ENCODE assay signal across 20 cellular contexts in genomic region chr14:94089479-94089878, GRCh38. TPM values are rescaled to one million over a fixed set of nuclear protein-coding genes. Genes with fewer than 3 reads are reported as not detected.
DNase-seq lines count a peak whose midpoint lies in the region; ATAC-seq, FAIRE-seq and TF ChIP-seq lines count a peak whose summit lies in the region.
"Had no signal": no experiment of that assay in that cellular context is flagged by ENCODE, and none has a peak within 500 bp of the region (broad histone marks: within the 10 kb centered on the region; RNA-seq: fewer than 3 reads in every experiment).

No MANE protein-coding gene starts in this region.

- H3K27me3 ChIP-seq in RWPE2 (ENCODE audit: insufficient read depth, poor library complexity, severe bottlenecking) = no peaks in the 10 kb centered on the region
- H3K27me3 ChIP-seq in spleen (replicated peaks in 1 of 7) = no peaks in the 10 kb centered on the region
- H3K27me3 ChIP-seq: BLaER1 treated with 17β-estradiol and CSF1 and Interleukin-3, amounts not matched to agents 10 nM and 100 nM had no signal

- POLR2A ChIA-PET in A549 (lab: Yijun Ruan, JAX) = no interaction called here

- WGBS in A549 (ENCODE audit: missing lambda C conversion rate) = 71% methylated on average over 4 of the region's 4 CpGs
- WGBS in spleen, 5 donors = 92 to 98% (median 96%) methylated on average over 4 of the region's 4 CpGs

- TF ChIP-seq CTCF in A549 (IDR thresholded peaks at IDR 0.05) (no peak), RWPE2 (IDR thresholded peaks at IDR 0.05; ENCODE audit: poor library complexity, severe bottlenecking) (no peak), spleen (IDR thresholded peaks at IDR 0.05 in 8 of 11, conservative IDR thresholded peaks at IDR 0.05 in 3 of 11) (no peak)

- no peak overlapping the region for H3K4me2 ChIP-seq in A549
- H3K4me2 ChIP-seq: BLaER1 treated with 17β-estradiol and CSF1 and Interleukin-3, amounts not matched to agents 10 nM and 100 nM; KMS-11 had no signal

- no peak for TF ChIP-seq RAD21 in A549 (conservative IDR thresholded peaks at IDR 0.05 in 1 of 2, IDR thresholded peaks at IDR 0.05 in 1 of 2)

- CTCF ChIA-PET in A549 (lab: Yijun Ruan, JAX) = interaction anchor here (1.2 to 1.3 kb wide), 3 partner anchors 10 to 47 kb away, joined by 3 to 5 read pairs (median 3); partner anchors contain the start of gene IFI27

- H3K4me1 ChIP-seq in A549 (no peaks in the 10 kb centered on the region), RWPE2 (ENCODE audit: insufficient read depth, poor library complexity, severe bottlenecking) (peaks cover 12% of the 10 kb centered on the region), spleen (no peaks in the 10 kb centered on the region)
- H3K4me1 ChIP-seq: BLaER1 treated with 17β-estradiol and CSF1 and Interleukin-3, amounts not matched to agents 10 nM and 100 nM had no signal

- ATAC-seq in A549 = no peak
- peak; percentile 48; the same call in 1 of the 3 replicates for ATAC-seq in RWPE2 (ENCODE audit: low read depth)
- ATAC-seq in GM19455 (IDR thresholded peaks at IDR 0.05; ENCODE audit: unreplicated experiment) = no peak
- ATAC-seq: CD8-positive, alpha-beta T cell; HCT116; T-cell had no signal

- intact Hi-C loops in spleen (cut with DNase I; ENCODE audit: low total_unique reads) = no loop called here

- peaks cover 4% of the 10 kb centered on the region; the same call in 1 of the 2 replicates for H3K36me3 ChIP-seq in RWPE2 (ENCODE audit: low read depth)
- H3K36me3 ChIP-seq in spleen = no peaks in the 10 kb centered on the region
- H3K36me3 ChIP-seq: BLaER1 treated with 17β-estradiol and CSF1 and Interleukin-3, amounts not matched to agents 10 nM and 100 nM had no signal

- H3K9me3 ChIP-seq in A549 (no peaks in the 10 kb centered on the region), RWPE2 (ENCODE audit: severe bottlenecking) (no peaks in the 10 kb centered on the region), spleen (no peaks in the 10 kb centered on the region)

- FAIRE-seq in A549 (lab: Jason Lieb, UNC) = no peak

- TF ChIP-seq POLR2A in A549 (IDR thresholded peaks at IDR 0.05; ENCODE audit: low read length) (no peak), spleen (IDR thresholded peaks at IDR 0.05) (no peak)

- H3K4me3 ChIP-seq in A549 (no peak overlapping the region), RWPE2 (ENCODE audit: severe bottlenecking) (no peak overlapping the region), spleen (no peak overlapping the region)
- H3K4me3 ChIP-seq: BLaER1 treated with 17β-estradiol and CSF1 and Interleukin-3, amounts not matched to agents 10 nM and 100 nM; SK-N-MC had no signal

- no peak for TF ChIP-seq EP300 in A549 (IDR thresholded peaks at IDR 0.05)

- no peak for DNase-seq in A549 (ENCODE audit: low read depth in 1 of 2, low spot score in 1 of 2)
- peak; percentile 57 for DNase-seq in HCEC 1CT
- DNase-seq in RWPE2 (ENCODE audit: low spot score) = no peak
- DNase-seq in epithelial cell of prostate (ENCODE audit: low read depth, low spot score) = no peak
- no peak for DNase-seq in stimulated activated CD4-positive, alpha-beta T cell treated with anti-CD3 and anti-CD28 coated beads, Interleukin-2, amount 100 ng/mL, for 48 hours
- no peak for DNase-seq in epidermal melanocyte (ENCODE audit: insufficient read length, low spot score)
- no peak for DNase-seq in spleen
- DNase-seq: Calu3; CD8-positive, alpha-beta T cell; NCI-H1417 treated with DMSO at 0.1 percent for 48 hours; NCI-H187 treated with DMSO at 0.1 percent for 48 hours; NCI-H226; NCI-H526; SHP77; T-cell had no signal

- H3K27ac ChIP-seq in A549 (no peak overlapping the region), RWPE2 (ENCODE audit: poor library complexity, severe bottlenecking) (no peak overlapping the region), epithelial cell of prostate (peak overlapping the region; percentile 33), spleen (no peak overlapping the region)
- H3K27ac ChIP-seq: BLaER1 treated with 17β-estradiol and CSF1 and Interleukin-3, amounts not matched to agents 10 nM and 100 nM; KMS-11; SK-N-MC had no signal

TF ChIP-seq in A549, 52 proteins besides CTCF, POLR2A, EP300 and RAD21:
- TF ChIP-seq ATOH8 (CRISPR knock-in tag; IDR thresholded peaks at IDR 0.05; ENCODE audit: low read depth) = 0 out of 2 replicates have a peak, but pooled peaks have one; percentile 25
- no peak for TF ChIP-seq SMC3 (IDR thresholded peaks at IDR 0.05)

RNA-seq across cellular contexts. Expression of gene IFI27L1, which starts 8.4 kb away (rescaled TPM):
- polyA plus RNA-seq in A549 (2011; rRNA removed) = 13.4 and 15.9 TPM in 2 replicates
- 20.4 and 25.9 TPM in 2 replicates for polyA plus RNA-seq in A549 (2012; cell fraction: cytosol; rRNA removed)
- 17.8 and 21.5 TPM in 2 replicates for polyA plus RNA-seq in A549 (2012; cell fraction: nucleus; rRNA removed)
- polyA plus RNA-seq in A549 (2017; fragmentation: RNase III; extraction: RNeasy Plus Mini Kit Qiagen cat#74134 plus additional on column Dnase treatment) = 23.2 to 28.0 TPM (median 27.0 TPM) in 3 replicates
- polyA minus RNA-seq in A549 (2011; rRNA and poly(A)+ RNA removed) = 7.4 and 8.8 TPM in 2 replicates
- total RNA-seq in spleen = 10 to 100 TPM in 6 of 7 donors, 1 to 10 TPM in 1; 4.4 to 16.1 (median 11.4) TPM
- polyA plus RNA-seq in spleen = 10 to 100 TPM in 2 of 3 donors, 1 to 10 TPM in 1; 7.5 to 18.8 (median 13.9) TPM

RNA-seq across cellular contexts. Expression of gene DDX24, which starts 8.5 kb away (rescaled TPM):
- polyA plus RNA-seq in A549 (2011; rRNA removed) (161 and 169 TPM in 2 replicates), A549 (2017; fragmentation: RNase III; extraction: RNeasy Plus Mini Kit Qiagen cat#74134 plus additional on column Dnase treatment) (117 to 127 TPM (median 121 TPM) in 3 replicates), spleen (100 to 1,000 TPM in 1 of 3 donors, 10 to 100 TPM in 2; 70.8 to 103 (median 91.8) TPM)
- 98.5 and 100 TPM in 2 replicates for polyA plus RNA-seq in A549 (2012; cell fraction: cytosol; rRNA removed)
- 95.5 and 140 TPM in 2 replicates for polyA plus RNA-seq in A549 (2012; cell fraction: nucleus; rRNA removed)
- 107 and 128 TPM in 2 replicates for polyA minus RNA-seq in A549 (2011; rRNA and poly(A)+ RNA removed)
- 100 to 1,000 TPM; 168 to 251 (median 209) TPM for total RNA-seq in spleen

RNA-seq across cellular contexts. Expression of gene IFI27, which starts 21.1 kb away (rescaled TPM):
- polyA plus RNA-seq in A549 (2011; rRNA removed) (1.3 and 2.2 TPM in 2 replicates), A549 (2017; fragmentation: RNase III; extraction: RNeasy Plus Mini Kit Qiagen cat#74134 plus additional on column Dnase treatment) (0.76 to 0.90 TPM (median 0.76 TPM) in 3 replicates), spleen (1,000 to 10,000 TPM in 1 of 3 donors, 100 to 1,000 TPM in 2; 371 to 1,170 (median 689) TPM)
- 1.4 and 1.9 TPM in 2 replicates for polyA plus RNA-seq in A549 (2012; cell fraction: cytosol; rRNA removed)
- polyA plus RNA-seq in A549 (2012; cell fraction: nucleus; rRNA removed) = 8.7 and 12.4 TPM in 2 replicates
- polyA minus RNA-seq in A549 (2011; rRNA and poly(A)+ RNA removed) = 0.87 and 1.7 TPM in 2 replicates
- 100 to 1,000 TPM; 304 to 893 (median 750) TPM for total RNA-seq in spleen

RNA-seq across cellular contexts. Expression of gene IFI27L2, which starts 39.9 kb away (rescaled TPM):
- polyA plus RNA-seq in A549 (2011; rRNA removed) (20.3 and 26.9 TPM in 2 replicates), A549 (2017; fragmentation: RNase III; extraction: RNeasy Plus Mini Kit Qiagen cat#74134 plus additional on column Dnase treatment) (58.0 to 69.2 TPM (median 64.4 TPM) in 3 replicates), spleen (100 to 1,000 TPM; 118 to 137 (median 124) TPM)
- 64.6 and 67.6 TPM in 2 replicates for polyA plus RNA-seq in A549 (2012; cell fraction: cytosol; rRNA removed)
- 35.4 and 56.9 TPM in 2 replicates for polyA plus RNA-seq in A549 (2012; cell fraction: nucleus; rRNA removed)
- polyA minus RNA-seq in A549 (2011; rRNA and poly(A)+ RNA removed) = 4.5 and 5.7 TPM in 2 replicates
- total RNA-seq in spleen = 10 to 100 TPM; 40.6 to 93.1 (median 49.9) TPM

Comparison
In these comparisons a context has a peak if more than half of its experiments do, and no peak if none do; other contexts are left out.
1. RNA of gene IFI27, which starts 21.1 kb away (polyA plus RNA-seq): 371 to 1,170 TPM in spleen; 0.76 to 12.4 TPM in A549; every median in the first group is over 10 times any median in the second.